20 cellular contexts compared by ENCODE assay signal in the genomic region with DNA sequence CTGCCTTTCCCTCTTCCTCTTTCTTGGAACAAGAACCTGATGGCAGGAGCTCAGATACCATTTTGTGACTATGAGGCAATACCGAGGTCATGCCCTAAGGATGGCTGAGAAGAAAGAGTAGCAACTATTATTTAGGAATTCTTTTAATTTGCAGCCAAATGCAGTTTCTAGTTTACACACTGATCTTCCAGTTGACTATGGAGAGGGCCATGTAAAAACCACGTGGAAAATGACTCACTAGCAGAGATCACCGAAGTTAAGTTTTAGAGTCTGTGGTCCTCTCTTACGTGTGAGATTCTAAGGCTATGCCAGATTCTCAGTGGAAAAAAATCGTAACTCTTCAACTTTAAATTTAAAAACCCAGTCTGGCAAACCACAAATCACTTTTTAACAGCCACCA. TPM values are rescaled to one million over a fixed set of nuclear protein-coding genes. Genes with fewer than 3 reads are reported as not detected.
"Had no signal": no experiment of that assay in that cellular context is flagged by ENCODE, and none has a peak within 500 bp of the region (broad histone marks: within the 10 kb centered on the region; RNA-seq: fewer than 3 reads in every experiment).

No MANE protein-coding gene starts in this region.

- H3K9me3 Mint-ChIP-seq: activated B cell treated with CpG ODN at 0.5 μM for 24 hours; activated CD4-positive, alpha-beta memory T cell treated with anti-CD3 and anti-CD28 coated beads for 36 hours; activated naive CD4-positive, alpha-beta T cell treated with anti-CD3 and anti-CD28 coated beads, Interleukin-2, amount 10 ng/mL, durations not matched to agents 7 days and 5 days; natural killer cell treated with Interleukin-12 subunit alpha and Interleukin-12 subunit beta and Interleukin-15 and Interleukin-18, amount 100 ng/mL, for 72 hours had no signal

- H3K4me3 Mint-ChIP-seq: activated B cell treated with CpG ODN at 0.5 μM for 24 hours; activated CD4-positive, alpha-beta memory T cell treated with anti-CD3 and anti-CD28 coated beads for 36 hours; activated naive CD4-positive, alpha-beta T cell treated with anti-CD3 and anti-CD28 coated beads, Interleukin-2, amount 10 ng/mL, durations not matched to agents 7 days and 5 days; mesothelial cell of epicardium; natural killer cell treated with Interleukin-12 subunit alpha and Interleukin-12 subunit beta and Interleukin-15 and Interleukin-18, amount 100 ng/mL, for 72 hours had no signal

- DNase-seq: activated B cell treated with CpG ODN at 0.5 μM for 24 hours; activated CD4-positive, alpha-beta memory T cell treated with anti-CD3 and anti-CD28 coated beads for 36 hours; activated CD4-positive, alpha-beta T cell treated with anti-CD3 and anti-CD28 coated beads for 4 hours; activated naive CD4-positive, alpha-beta T cell treated with anti-CD3 and anti-CD28 coated beads, Interleukin-2, amount 10 ng/mL, durations not matched to agents 7 days and 5 days; activated T-cell treated with anti-CD3 and anti-CD28 coated beads, Interleukin-2, amount 50 U/mL, for 1 hour; adrenal gland; dorsolateral prefrontal cortex; erythroblast; left colon; lower lobe of right lung; posterior cingulate gyrus; retina; stimulated activated CD4-positive, alpha-beta T cell treated with anti-CD3 and anti-CD28 coated beads, Interleukin-2, amount 100 ng/mL, for 24 hours; stimulated activated naive CD4-positive, alpha-beta T cell treated with Interleukin-2 at 50 U/mL for 16 hours; T-helper 1 cell; T-helper 9 cell had no signal

- H3K27ac ChIP-seq: adrenal gland, dorsolateral prefrontal cortex, lower lobe of right lung, tibial nerve had no signal

- H3K4me1 Mint-ChIP-seq: activated B cell treated with CpG ODN at 0.5 μM for 24 hours; activated naive CD4-positive, alpha-beta T cell treated with anti-CD3 and anti-CD28 coated beads, Interleukin-2, amount 10 ng/mL, durations not matched to agents 7 days and 5 days had no signal

- H3K4me1 ChIP-seq: adrenal gland, lower lobe of right lung, tibial nerve had no signal

- ATAC-seq: left colon; lower lobe of right lung; natural killer cell treated with Interleukin-12 subunit alpha and Interleukin-12 subunit beta and Interleukin-15 and Interleukin-18, amount 100 ng/mL, for 72 hours; SK-N-SH treated with all-trans-retinoic acid at 6 μM for 48 hours had no signal

- H3K36me3 Mint-ChIP-seq: activated CD4-positive, alpha-beta memory T cell treated with anti-CD3 and anti-CD28 coated beads for 36 hours; activated naive CD4-positive, alpha-beta T cell treated with anti-CD3 and anti-CD28 coated beads, Interleukin-2, amount 10 ng/mL, durations not matched to agents 7 days and 5 days; natural killer cell treated with Interleukin-12 subunit alpha and Interleukin-12 subunit beta and Interleukin-15 and Interleukin-18, amount 100 ng/mL, for 72 hours had no signal

- H3K27ac Mint-ChIP-seq: activated B cell treated with CpG ODN at 0.5 μM for 24 hours; activated CD4-positive, alpha-beta memory T cell treated with anti-CD3 and anti-CD28 coated beads for 36 hours; activated naive CD4-positive, alpha-beta T cell treated with anti-CD3 and anti-CD28 coated beads, Interleukin-2, amount 10 ng/mL, durations not matched to agents 7 days and 5 days; mesothelial cell of epicardium; natural killer cell treated with Interleukin-12 subunit alpha and Interleukin-12 subunit beta and Interleukin-15 and Interleukin-18, amount 100 ng/mL, for 72 hours had no signal

RNA-seq across cellular contexts. Expression of gene BNC1, which starts 7.8 kb away (rescaled TPM):
- total RNA-seq: activated B cell treated with CpG ODN at 0.5 μM for 24 hours; activated CD4-positive, alpha-beta memory T cell treated with anti-CD3 and anti-CD28 coated beads for 36 hours; left colon; natural killer cell treated with Interleukin-12 subunit alpha and Interleukin-12 subunit beta and Interleukin-15 and Interleukin-18, amount 100 ng/mL, for 72 hours had no signal
